ENCODE assay signal across 25 cellular contexts in the genomic region with DNA sequence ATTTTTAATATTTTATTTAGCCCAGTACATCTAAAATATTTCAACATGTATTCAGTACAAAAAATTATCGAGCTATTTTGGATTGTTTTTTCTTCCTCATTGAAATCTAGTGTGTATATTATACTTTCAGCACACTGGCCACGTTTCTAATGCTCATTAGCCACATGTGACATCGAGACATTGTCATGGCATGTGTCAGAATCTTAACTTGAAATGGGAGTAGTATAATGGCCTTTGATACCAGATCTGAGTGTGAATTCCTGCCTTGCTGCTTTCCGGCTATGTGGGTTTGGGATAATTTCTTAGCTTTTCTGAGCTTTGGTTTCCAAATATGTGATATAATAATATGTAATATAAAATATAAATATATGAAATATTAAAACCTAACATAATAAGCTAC.
"Had no signal": no experiment of that assay in that cellular context is flagged by ENCODE, and none has a peak within 500 bp of the region (broad histone marks: within the 10 kb centered on the region; RNA-seq: fewer than 3 reads in every experiment).

No MANE protein-coding gene starts in this region.

- H3K4me3 ChIP-seq: lower lobe of right lung, ovary, spleen, stomach, testis, thyroid gland, transverse colon, upper lobe of right lung had no signal

- FAIRE-seq: keratinocyte, small intestine, urothelium cell line had no signal

- ATAC-seq: left cardiac atrium; left lobe of liver; lower lobe of right lung; naive thymus-derived CD4-positive, alpha-beta T cell; natural killer cell treated with Interleukin-12 subunit alpha and Interleukin-12 subunit beta and Interleukin-15 and Interleukin-18, amount 100 ng/mL, for 72 hours; right cardiac atrium; sciatic nerve; stimulated activated naive B cell treated with anti-CD40 and anti-IgM and Interleukin-4, amounts not matched to agents 10 μg/mL and 1 μg/mL and 100 μg/mL, for 72 hours; stimulated activated naive CD8-positive, alpha-beta T cell treated with anti-CD3 and anti-CD28 coated beads, Interleukin-15, Interleukin-2, amounts not matched to agents 100 U/mL and 50 U/mL, for 24 hours; upper lobe of right lung had no signal

- DNase-seq: hippocampal formation; kidney glomerular epithelial cell; left cardiac atrium; lower lobe of right lung; mammary epithelial cell; mesenchymal stem cell; naive thymus-derived CD4-positive, alpha-beta T cell; ovary; retina; right cardiac atrium; small intestine; spleen; stimulated activated CD4-positive, alpha-beta T cell treated with anti-CD3 and anti-CD28 coated beads, Interleukin-2, amount 100 ng/mL, for 48 hours; stimulated activated naive B cell treated with anti-CD40 and anti-IgM and Interleukin-4, amounts not matched to agents 10 μg/mL and 1 μg/mL and 100 μg/mL, for 72 hours; stimulated activated naive CD8-positive, alpha-beta T cell treated with anti-CD3 and anti-CD28 coated beads, Interleukin-15, Interleukin-2, amounts not matched to agents 100 U/mL and 50 U/mL, for 24 hours; stomach; testis; thyroid gland; transverse colon; upper lobe of right lung had no signal

- H3K27ac ChIP-seq: lower lobe of right lung, ovary, spleen, stomach, testis, thyroid gland, transverse colon, upper lobe of right lung had no signal

- H3K4me1 ChIP-seq: lower lobe of right lung, stomach, testis, thyroid gland, transverse colon, upper lobe of right lung had no signal

- H3K36me3 ChIP-seq: ovary, transverse colon had no signal

- H3K27me3 ChIP-seq: ovary, spleen, stomach, testis, thyroid gland, transverse colon, upper lobe of right lung had no signal

- H3K9me3 ChIP-seq: lower lobe of right lung, ovary, spleen, stomach, testis, thyroid gland, transverse colon, upper lobe of right lung had no signal
